In genomic region chr1:10209905-10210810, GRCh38 we compare ENCODE assay signal across 8 cellular contexts. TPM values are rescaled to one million over a fixed set of nuclear protein-coding genes. Genes with fewer than 3 reads are reported as not detected.
DNase-seq lines count a peak whose midpoint lies in the region; ATAC-seq, FAIRE-seq and TF ChIP-seq lines count a peak whose summit lies in the region.

KIF1B (plus strand) TSS chr1:10210570; CDS start chr1:10232329, 21,759 bp downstream.

- H3K27me3 Mint-ChIP-seq in activated CD4-positive, alpha-beta T cell treated with anti-CD3 and anti-CD28 coated beads, Interleukin-2, amount 10 ng/mL, durations not matched to agents 24 days and 14 days: peaks cover 5% of the 10 kb centered on the region

- peak within 1 kb of the TSS; percentile 86 for H3K27ac Mint-ChIP-seq in activated CD4-positive, alpha-beta T cell treated with anti-CD3 and anti-CD28 coated beads, Interleukin-2, amount 10 ng/mL, durations not matched to agents 24 days and 14 days

- H3K4me3 ChIP-seq in BLaER1: peak within 1 kb of the TSS; percentile 99
- peak within 1 kb of the TSS; percentile 98 for H3K4me3 ChIP-seq in coronary artery

- H3K9me3 ChIP-seq in BLaER1: no peaks in the 10 kb centered on the region

- no peaks in the 10 kb centered on the region for H3K36me3 Mint-ChIP-seq in activated CD4-positive, alpha-beta T cell treated with anti-CD3 and anti-CD28 coated beads, Interleukin-2, amount 10 ng/mL, durations not matched to agents 24 days and 14 days (ENCODE audit: low read depth)

- no peaks in the 10 kb centered on the region for H3K9me3 Mint-ChIP-seq in activated CD4-positive, alpha-beta T cell treated with anti-CD3 and anti-CD28 coated beads, Interleukin-2, amount 10 ng/mL, durations not matched to agents 24 days and 14 days

- H3K4me1 ChIP-seq in BLaER1: peaks cover 28% of the 10 kb centered on the region

- H3K4me1 Mint-ChIP-seq in activated CD4-positive, alpha-beta T cell treated with anti-CD3 and anti-CD28 coated beads, Interleukin-2, amount 10 ng/mL, durations not matched to agents 24 days and 14 days: peaks cover 26% of the 10 kb centered on the region

- intact Hi-C loops in activated CD4-positive, alpha-beta T cell treated with anti-CD3 and anti-CD28 coated beads, Interleukin-2, amount 10 ng/mL, durations not matched to agents 24 days and 14 days (cut with micrococcal nuclease): loop anchor here (1.0 to 10.0 kb wide), 7 partner anchors 40 to 285 kb away; partner anchors contain the start of genes PGD and UBE4B

- no peaks in the 10 kb centered on the region for H3K27me3 ChIP-seq in BLaER1

- peaks cover 30% of the 10 kb centered on the region for H4K20me1 ChIP-seq in BLaER1

- H3K27ac ChIP-seq in BLaER1 (peak within 1 kb of the TSS; percentile 88), coronary artery (peak within 1 kb of the TSS; percentile 100)

- peak within 1 kb of the TSS; percentile 94 for H3K4me3 Mint-ChIP-seq in activated CD4-positive, alpha-beta T cell treated with anti-CD3 and anti-CD28 coated beads, Interleukin-2, amount 10 ng/mL, durations not matched to agents 24 days and 14 days

- H3K4me2 ChIP-seq in BLaER1: peak within 1 kb of the TSS; percentile 92

- FAIRE-seq in GM19239 (lab: Jason Lieb, UNC): peak; percentile 11

- peak; percentile 100 for DNase-seq in GM19239 (ENCODE audit: insufficient read length, low spot score)
- DNase-seq in NCI-H526 (lab: John Stamatoyannopoulos, UW): peak; percentile 78 to 96
- peak; percentile 99 for DNase-seq in activated CD4-positive, alpha-beta T cell treated with anti-CD3 and anti-CD28 coated beads, Interleukin-2, amount 10 ng/mL, durations not matched to agents 24 days and 14 days
- peak; percentile 98 for DNase-seq in coronary artery (ENCODE audit: low spot score)
- DNase-seq in left kidney (ENCODE audit: low read depth, low spot score): peak; percentile 99
- peak; percentile 97 to 98 for DNase-seq in stimulated activated CD4-positive, alpha-beta T cell treated with anti-CD3 and anti-CD28 coated beads, Interleukin-2, amount 100 ng/mL, for 24 hours

- peak within 1 kb of the TSS; percentile 88 for H3K9ac ChIP-seq in BLaER1

- no peaks in the 10 kb centered on the region for H3K36me3 ChIP-seq in BLaER1

- TF ChIP-seq CTCF in coronary artery (IDR thresholded peaks at IDR 0.05): peak; percentile 99

- ATAC-seq in HG03457 (IDR thresholded peaks at IDR 0.05; ENCODE audit: unreplicated experiment): peak; percentile 97

RNA-seq across cellular contexts. Expression of gene KIF1B, which starts in this region (rescaled TPM):
- 17.8 and 19.3 TPM in 2 replicates for total RNA-seq in activated CD4-positive, alpha-beta T cell treated with anti-CD3 and anti-CD28 coated beads, Interleukin-2, amount 10 ng/mL, durations not matched to agents 24 days and 14 days

Comparison
In these comparisons a context has a peak if more than half of its experiments do, and no peak if none do; other contexts are left out.
1. Peak in every context shown above with its lines: DNase-seq, ATAC-seq, H3K4me3 ChIP-seq and H3K27ac ChIP-seq.